Comparison of ENCODE assay signal across 8 cellular contexts in the genomic region with DNA sequence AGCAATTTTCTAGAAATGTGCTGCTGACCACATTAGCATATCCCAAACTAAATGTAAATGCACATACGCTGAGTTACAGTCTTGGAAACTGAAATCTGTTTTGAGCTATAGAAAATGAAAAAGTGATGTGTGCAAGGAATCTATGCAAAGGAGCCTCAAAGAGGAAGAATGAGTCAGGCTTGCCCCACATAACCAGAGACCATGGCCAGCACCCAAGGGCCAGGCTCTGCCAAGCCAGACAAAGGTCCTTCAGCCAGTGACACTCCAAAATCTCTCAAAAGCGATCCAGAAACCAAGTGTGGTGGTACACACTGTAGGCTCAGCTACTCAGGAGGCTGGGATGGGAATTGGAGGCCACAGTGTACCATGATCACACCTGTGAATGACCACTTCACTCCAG.
DNase-seq lines count a peak whose midpoint lies in the region; ATAC-seq, FAIRE-seq and TF ChIP-seq lines count a peak whose summit lies in the region.

No MANE protein-coding gene starts in this region.

- ATAC-seq in HG02973 (IDR thresholded peaks at IDR 0.05; ENCODE audit: unreplicated experiment): peak; percentile 87
- peak; percentile 86 for ATAC-seq in stimulated activated naive CD8-positive, alpha-beta T cell treated with anti-CD3 and anti-CD28 coated beads, Interleukin-15, amount 100 ng/mL, for 72 hours

- DNase-seq in activated naive CD4-positive, alpha-beta T cell treated with anti-CD3 and anti-CD28 coated beads, Interleukin-2, amount 10 ng/mL, durations not matched to agents 7 days and 5 days: no peak
- DNase-seq in RWPE1 (ENCODE audit: low spot score) (no peak), fibroblast of peridontal ligament (ENCODE audit: extremely low read depth) (peak; percentile 80), mucosa of gallbladder (ENCODE audit: low spot score) (no peak), kidney (no peak)
- no peak for DNase-seq in stimulated activated naive CD8-positive, alpha-beta T cell treated with anti-CD3 and anti-CD28 coated beads, Interleukin-15, amount 100 ng/mL, for 72 hours

- H3K4me1 Mint-ChIP-seq in activated naive CD4-positive, alpha-beta T cell treated with anti-CD3 and anti-CD28 coated beads, Interleukin-2, amount 50 U/mL, for 24 hours: peaks cover 41% of the 10 kb centered on the region
- peaks cover 29% of the 10 kb centered on the region for H3K4me1 Mint-ChIP-seq in activated naive CD4-positive, alpha-beta T cell treated with anti-CD3 and anti-CD28 coated beads, Interleukin-2, amount 10 ng/mL, durations not matched to agents 7 days and 5 days
- peaks cover 55% of the 10 kb centered on the region for H3K4me1 Mint-ChIP-seq in stimulated activated naive CD8-positive, alpha-beta T cell treated with anti-CD3 and anti-CD28 coated beads, Interleukin-15, amount 100 ng/mL, for 72 hours

- no peaks in the 10 kb centered on the region for H3K36me3 ChIP-seq in kidney (ENCODE audit: control insufficient read depth in 1 of 2, insufficient read depth in 2 of 2, low read length in 2 of 2)

- no peaks in the 10 kb centered on the region for H3K9me3 Mint-ChIP-seq in activated naive CD4-positive, alpha-beta T cell treated with anti-CD3 and anti-CD28 coated beads, Interleukin-2, amount 50 U/mL, for 24 hours
- no peaks in the 10 kb centered on the region for H3K9me3 Mint-ChIP-seq in activated naive CD4-positive, alpha-beta T cell treated with anti-CD3 and anti-CD28 coated beads, Interleukin-2, amount 10 ng/mL, durations not matched to agents 7 days and 5 days
- H3K9me3 Mint-ChIP-seq in stimulated activated naive CD8-positive, alpha-beta T cell treated with anti-CD3 and anti-CD28 coated beads, Interleukin-15, amount 100 ng/mL, for 72 hours: no peaks in the 10 kb centered on the region

- intact Hi-C loops in kidney (cut with DNase I): no loop called here

- no peak overlapping the region for H3K9ac ChIP-seq in kidney (ENCODE audit: low read length in 2 of 2)

- peak overlapping the region; percentile 10; the same call in 1 of the 2 replicates for H3K27ac ChIP-seq in RWPE1
- no peak overlapping the region for H3K27ac ChIP-seq in kidney (ENCODE audit: low read depth in 2 of 2, low read length in 2 of 2)

- H3K36me3 Mint-ChIP-seq in activated naive CD4-positive, alpha-beta T cell treated with anti-CD3 and anti-CD28 coated beads, Interleukin-2, amount 50 U/mL, for 24 hours: no peaks in the 10 kb centered on the region
- no peaks in the 10 kb centered on the region for H3K36me3 Mint-ChIP-seq in activated naive CD4-positive, alpha-beta T cell treated with anti-CD3 and anti-CD28 coated beads, Interleukin-2, amount 10 ng/mL, durations not matched to agents 7 days and 5 days

- no peaks in the 10 kb centered on the region for H3K9me3 ChIP-seq in kidney (ENCODE audit: control insufficient read depth in 1 of 2, low read length in 2 of 2)

- no peaks in the 10 kb centered on the region for H3K27me3 Mint-ChIP-seq in activated naive CD4-positive, alpha-beta T cell treated with anti-CD3 and anti-CD28 coated beads, Interleukin-2, amount 50 U/mL, for 24 hours
- H3K27me3 Mint-ChIP-seq in activated naive CD4-positive, alpha-beta T cell treated with anti-CD3 and anti-CD28 coated beads, Interleukin-2, amount 10 ng/mL, durations not matched to agents 7 days and 5 days: peaks cover 4% of the 10 kb centered on the region
- no peaks in the 10 kb centered on the region for H3K27me3 Mint-ChIP-seq in stimulated activated naive CD8-positive, alpha-beta T cell treated with anti-CD3 and anti-CD28 coated beads, Interleukin-15, amount 100 ng/mL, for 72 hours

- CTCF ChIA-PET in activated naive CD4-positive, alpha-beta T cell treated with anti-CD3 and anti-CD28 coated beads, Interleukin-2, amount 10 ng/mL, durations not matched to agents 7 days and 5 days (lab: Charles Lee): interaction anchor here (1.0 to 1.4 kb wide), 3 partner anchors 12 to 46 kb away, joined by 4 to 5 read pairs (median 4); no protein-coding TSS in a partner anchor
- CTCF ChIA-PET in RWPE1 (lab: Yijun Ruan, JAX): interaction anchor here (0.6 kb wide), 1 partner anchor 50 kb away, joined by 4 read pairs; no protein-coding TSS in a partner anchor

- H3K4me3 ChIP-seq in kidney (ENCODE audit: low read length in 2 of 2): no peak overlapping the region

- TF ChIP-seq CTCF in RWPE1 (conservative IDR thresholded peaks at IDR 0.05; ENCODE audit: low read depth): no peak
- no peak for TF ChIP-seq CTCF in kidney (IDR thresholded peaks at IDR 0.05; ENCODE audit: borderline replicate concordance, extremely low read depth, insufficient read depth)

- peaks cover 0 to 2% of the 10 kb centered on the region in 2 donors for H3K4me1 ChIP-seq in kidney (ENCODE audit: control insufficient read depth in 1 of 2, insufficient read depth in 1 of 2, low read depth in 1 of 2, low read length in 2 of 2)

- H3K4me3 Mint-ChIP-seq in activated naive CD4-positive, alpha-beta T cell treated with anti-CD3 and anti-CD28 coated beads, Interleukin-2, amount 50 U/mL, for 24 hours: no peak overlapping the region
- H3K4me3 Mint-ChIP-seq in activated naive CD4-positive, alpha-beta T cell treated with anti-CD3 and anti-CD28 coated beads, Interleukin-2, amount 10 ng/mL, durations not matched to agents 7 days and 5 days: no peak overlapping the region
- peak overlapping the region; percentile 64 to 65 for H3K4me3 Mint-ChIP-seq in stimulated activated naive CD8-positive, alpha-beta T cell treated with anti-CD3 and anti-CD28 coated beads, Interleukin-15, amount 100 ng/mL, for 72 hours

- POLR2A ChIA-PET in RWPE1 (lab: Yijun Ruan, JAX; ENCODE audit: low non-redundant PET): no interaction called here

- peak overlapping the region; percentile 12 for H3K27ac Mint-ChIP-seq in activated naive CD4-positive, alpha-beta T cell treated with anti-CD3 and anti-CD28 coated beads, Interleukin-2, amount 50 U/mL, for 24 hours
- no peak overlapping the region for H3K27ac Mint-ChIP-seq in activated naive CD4-positive, alpha-beta T cell treated with anti-CD3 and anti-CD28 coated beads, Interleukin-2, amount 10 ng/mL, durations not matched to agents 7 days and 5 days
- peak overlapping the region; percentile 72 to 84 for H3K27ac Mint-ChIP-seq in stimulated activated naive CD8-positive, alpha-beta T cell treated with anti-CD3 and anti-CD28 coated beads, Interleukin-15, amount 100 ng/mL, for 72 hours

- FAIRE-seq in kidney (lab: Jason Lieb, UNC): no peak

Comparison
In these comparisons a context has a peak if more than half of its experiments do, and no peak if none do; other contexts are left out.
1. H3K4me3 Mint-ChIP-seq: peak in stimulated activated naive CD8-positive, alpha-beta T cell treated with anti-CD3 and anti-CD28 coated beads, Interleukin-15, amount 100 ng/mL, for 72 hours (2 of 2); none in activated naive CD4-positive, alpha-beta T cell treated with anti-CD3 and anti-CD28 coated beads, Interleukin-2, amount 50 U/mL, for 24 hours (single experiment) and activated naive CD4-positive, alpha-beta T cell treated with anti-CD3 and anti-CD28 coated beads, Interleukin-2, amount 10 ng/mL, durations not matched to agents 7 days and 5 days (single experiment).